Comparison of ENCODE assay signal across 8 cellular contexts in the genomic region with DNA sequence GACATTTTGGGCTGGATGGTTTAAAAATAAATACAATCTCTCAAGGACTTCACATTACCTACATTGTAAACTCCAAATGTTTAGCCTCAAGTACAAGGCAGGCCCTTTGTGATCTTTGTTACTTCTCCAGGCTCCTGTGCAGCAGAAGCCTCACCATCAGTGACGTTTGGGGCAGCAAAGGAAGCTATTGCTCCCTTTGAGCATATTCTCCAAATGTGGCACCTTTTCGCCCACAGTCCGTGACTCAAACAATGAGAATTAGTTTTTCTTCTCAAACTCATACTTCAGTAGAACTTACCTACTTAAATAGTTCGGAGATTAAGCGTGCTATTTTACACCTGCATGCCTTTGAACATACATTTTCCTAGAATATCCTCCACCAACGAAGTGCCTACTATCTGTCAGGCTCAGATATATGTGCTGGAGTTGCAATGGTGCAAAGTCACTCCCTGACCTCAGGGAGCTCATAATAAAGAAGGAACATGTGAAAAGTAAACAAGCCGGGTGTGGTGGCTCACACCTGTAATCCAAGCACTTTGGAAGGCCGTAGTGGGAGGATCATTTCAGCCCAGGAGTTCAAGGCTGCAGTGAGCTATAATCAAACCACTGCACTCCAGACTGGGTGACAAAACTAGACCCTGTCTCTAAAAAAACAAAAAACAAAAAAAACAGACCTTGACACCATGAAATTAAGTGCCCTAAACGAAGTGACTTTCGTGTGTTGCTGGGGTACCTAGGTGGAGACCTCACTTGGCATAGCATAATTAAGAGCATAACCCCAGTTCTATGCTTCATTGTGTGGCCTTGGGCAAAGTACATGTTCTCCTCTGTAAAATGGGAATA. TPM values are rescaled to one million over a fixed set of nuclear protein-coding genes. Genes with fewer than 3 reads are reported as not detected.
DNase-seq lines count a peak whose midpoint lies in the region; ATAC-seq, FAIRE-seq and TF ChIP-seq lines count a peak whose summit lies in the region.

No MANE protein-coding gene starts in this region.

- peak overlapping the region; percentile 88 for H3K4me2 ChIP-seq in A549

- no peak for TF ChIP-seq RAD21 in A549 (conservative IDR thresholded peaks at IDR 0.05 in 1 of 2, IDR thresholded peaks at IDR 0.05 in 1 of 2)

- TF ChIP-seq CTCF in A549 (IDR thresholded peaks at IDR 0.05): no peak
- no peak for TF ChIP-seq CTCF in cardiac fibroblast (IDR thresholded peaks at IDR 0.05; ENCODE audit: low read depth, low read length)

- H3K4me3 ChIP-seq in A549 (peak overlapping the region; percentile 93), cardiac fibroblast (replicated peaks in 1 of 2; ENCODE audit: low read depth in 2 of 2, low read length in 2 of 2) (peak overlapping the region; percentile 84 to 90)

- H3K9me3 ChIP-seq in A549: no peaks in the 10 kb centered on the region

- H3K4me3 Mint-ChIP-seq in IgD-negative memory B cell (peak overlapping the region; percentile 91 to 100 (median 100)), naive B cell (peak overlapping the region; percentile 89 to 100 (median 97))

- no peak for TF ChIP-seq EP300 in A549 (IDR thresholded peaks at IDR 0.05)

- POLR2A ChIA-PET in A549 (lab: Yijun Ruan, JAX): interaction anchor here (1.5 kb wide), 1 partner anchor 10 kb away, joined by 3 read pairs; no protein-coding TSS in a partner anchor

- H3K4me1 Mint-ChIP-seq in IgD-negative memory B cell (peaks cover 32 to 37% (median 35%) of the 10 kb centered on the region in 3 donors), naive B cell (peaks cover 41 to 51% (median 42%) of the 10 kb centered on the region in 3 donors)

- CTCF ChIA-PET in A549 (lab: Yijun Ruan, JAX): interaction anchor here (0.5 to 3.5 kb wide), 3 partner anchors 16 to 1388 kb away, joined by 3 to 20 read pairs (median 5); no protein-coding TSS in a partner anchor

- peaks cover 26% of the 10 kb centered on the region for H3K4me1 ChIP-seq in A549

- H3K27ac Mint-ChIP-seq in IgD-negative memory B cell: peak overlapping the region in 2 of 3 donors; percentile 74 to 95
- H3K27ac Mint-ChIP-seq in naive B cell: peak overlapping the region in 4 of 6 donors; percentile 67 to 99 (median 96)

- FAIRE-seq in A549 (lab: Jason Lieb, UNC): no peak

- H3K27me3 Mint-ChIP-seq in IgD-negative memory B cell: no peaks in the 10 kb centered on the region
- H3K27me3 Mint-ChIP-seq in naive B cell: no peaks in the 10 kb centered on the region

- no peak for DNase-seq in A549 (ENCODE audit: low read depth in 1 of 2, low spot score in 1 of 2)
- no peak for DNase-seq in cardiac fibroblast (ENCODE audit: low read depth in 2 of 2)
- DNase-seq in naive B cell: no peak
- DNase-seq in hypothalamus (lab: John Stamatoyannopoulos, UW): no peak
- DNase-seq in NCI-H146 treated with DMSO at 0.1 percent for 48 hours (lab: John Stamatoyannopoulos, UW; ENCODE audit: unreplicated experiment): no peak
- no peak for DNase-seq in EL
- DNase-seq in NCI-H748 (lab: John Stamatoyannopoulos, UW; ENCODE audit: unreplicated experiment): no peak

- H3K9me3 Mint-ChIP-seq in IgD-negative memory B cell (no peaks in the 10 kb centered on the region), naive B cell (no peaks in the 10 kb centered on the region)

- TF ChIP-seq POLR2A in A549 (IDR thresholded peaks at IDR 0.05; ENCODE audit: low read length): no peak

- 71% methylated on average over 10 of the region's 10 CpGs for whole genome bisulfite sequencing in A549 (ENCODE audit: missing lambda C conversion rate)

- ATAC-seq in A549: no peak
- no peak for ATAC-seq in naive B cell (ENCODE audit: low read depth in 2 of 2)

- peak overlapping the region; percentile 85 to 88 for H3K27ac ChIP-seq in A549

- H3K36me3 Mint-ChIP-seq in IgD-negative memory B cell (peaks cover 7% of the 10 kb centered on the region), naive B cell (peaks cover 18 to 27% of the 10 kb centered on the region in 2 donors)

TF ChIP-seq in A549, 52 proteins besides CTCF, POLR2A, EP300 and RAD21:
- TF ChIP-seq CHD2 (IDR thresholded peaks at IDR 0.05; ENCODE audit: low read length, partially characterized antibody): no peak
- no peak for TF ChIP-seq PHF8 (IDR thresholded peaks at IDR 0.05; ENCODE audit: borderline replicate concordance, low read depth)
- no peak for TF ChIP-seq GATA3 (IDR thresholded peaks at IDR 0.05; ENCODE audit: borderline replicate concordance)
- TF ChIP-seq ZSCAN20 (CRISPR knock-in tag; IDR thresholded peaks at IDR 0.05): no peak
- TF ChIP-seq MAZ (IDR thresholded peaks at IDR 0.05; ENCODE audit: borderline replicate concordance, low read depth, low read length): no peak
- TF ChIP-seq FOXS1 (CRISPR knock-in tag; IDR thresholded peaks at IDR 0.05): no peak
- TF ChIP-seq HOXB5 (CRISPR knock-in tag; IDR thresholded peaks at IDR 0.05): no peak
- TF ChIP-seq MYC (IDR thresholded peaks at IDR 0.05; ENCODE audit: borderline replicate concordance, low read length): no peak
- TF ChIP-seq, protein P1, sequence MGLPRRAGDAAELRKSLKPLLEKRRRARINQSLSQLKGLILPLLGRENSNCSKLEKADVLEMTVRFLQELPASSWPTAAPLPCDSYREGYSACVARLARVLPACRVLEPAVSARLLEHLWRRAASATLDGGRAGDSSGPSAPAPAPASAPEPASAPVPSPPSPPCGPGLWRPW (IDR thresholded peaks at IDR 0.05): no peak
- TF ChIP-seq NR3C1 (IDR thresholded peaks at IDR 0.05): no peak
- TF ChIP-seq JUN (IDR thresholded peaks at IDR 0.05): no peak
- no peak for TF ChIP-seq ESRRA (IDR thresholded peaks at IDR 0.05; ENCODE audit: borderline replicate concordance, low read length)
- no peak for TF ChIP-seq TP53 (CRISPR knock-in tag; IDR thresholded peaks at IDR 0.05)
- no peak for TF ChIP-seq MAFK (IDR thresholded peaks at IDR 0.05; ENCODE audit: partially characterized antibody)
- TF ChIP-seq, protein P2, sequence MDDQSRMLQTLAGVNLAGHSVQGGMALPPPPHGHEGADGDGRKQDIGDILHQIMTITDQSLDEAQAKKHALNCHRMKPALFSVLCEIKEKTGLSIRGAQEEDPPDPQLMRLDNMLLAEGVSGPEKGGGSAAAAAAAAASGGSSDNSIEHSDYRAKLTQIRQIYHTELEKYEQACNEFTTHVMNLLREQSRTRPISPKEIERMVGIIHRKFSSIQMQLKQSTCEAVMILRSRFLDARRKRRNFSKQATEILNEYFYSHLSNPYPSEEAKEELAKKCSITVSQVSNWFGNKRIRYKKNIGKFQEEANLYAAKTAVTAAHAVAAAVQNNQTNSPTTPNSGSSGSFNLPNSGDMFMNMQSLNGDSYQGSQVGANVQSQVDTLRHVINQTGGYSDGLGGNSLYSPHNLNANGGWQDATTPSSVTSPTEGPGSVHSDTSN (IDR thresholded peaks at IDR 0.05): no peak
- TF ChIP-seq EHF (CRISPR knock-in tag; IDR thresholded peaks at IDR 0.05): no peak
- TF ChIP-seq HEYL (CRISPR knock-in tag; IDR thresholded peaks at IDR 0.05): no peak
- no peak for TF ChIP-seq JUNB (IDR thresholded peaks at IDR 0.05)

RNA-seq across cellular contexts. Expression of a gene that starts 1.2 kb away (rescaled TPM):
- polyA plus RNA-seq in A549 (2011; rRNA removed) (47.8 and 53.8 TPM in 2 replicates), A549 (2017; fragmentation: RNase III; extraction: RNeasy Plus Mini Kit Qiagen cat#74134 plus additional on column Dnase treatment) (69.1 to 76.3 TPM (median 70.9 TPM) in 3 replicates), IgD-negative memory B cell (34.2 TPM), naive B cell (ENCODE audit: low read depth in 6 of 6) (10 to 100 TPM; 23.0 to 32.6 (median 25.4) TPM)
- 59.3 and 63.3 TPM in 2 replicates for polyA plus RNA-seq in A549 (2012; cell fraction: cytosol; rRNA removed)
- 70.5 and 71.8 TPM in 2 replicates for polyA plus RNA-seq in A549 (2012; cell fraction: nucleus; rRNA removed)
- polyA minus RNA-seq in A549 (2011; rRNA and poly(A)+ RNA removed): 61.8 and 67.2 TPM in 2 replicates

RNA-seq across cellular contexts. Expression of a gene that starts 4.0 kb away (rescaled TPM):
- polyA plus RNA-seq in A549 (2011; rRNA removed) (14.9 and 17.2 TPM in 2 replicates), A549 (2017; fragmentation: RNase III; extraction: RNeasy Plus Mini Kit Qiagen cat#74134 plus additional on column Dnase treatment) (24.7 to 29.6 TPM (median 28.0 TPM) in 3 replicates), IgD-negative memory B cell (25.4 TPM), naive B cell (ENCODE audit: low read depth in 6 of 6) (10 to 100 TPM; 20.4 to 43.9 (median 25.2) TPM)
- polyA plus RNA-seq in A549 (2012; cell fraction: cytosol; rRNA removed): 22.6 and 34.6 TPM in 2 replicates
- 62.9 and 75.7 TPM in 2 replicates for polyA plus RNA-seq in A549 (2012; cell fraction: nucleus; rRNA removed)
- 16.7 and 27.0 TPM in 2 replicates for polyA minus RNA-seq in A549 (2011; rRNA and poly(A)+ RNA removed)

RNA-seq across cellular contexts. Expression of a gene that starts 18.0 kb away (rescaled TPM):
- not detected in 2 replicates for polyA plus RNA-seq in A549 (2011; rRNA removed)
- not detected in 2 replicates for polyA plus RNA-seq in A549 (2012; cell fraction: cytosol; rRNA removed)
- not detected in 2 replicates for polyA plus RNA-seq in A549 (2012; cell fraction: nucleus; rRNA removed)
- polyA plus RNA-seq in A549 (2017; fragmentation: RNase III; extraction: RNeasy Plus Mini Kit Qiagen cat#74134 plus additional on column Dnase treatment): not detected in 3 replicates
- polyA minus RNA-seq in A549 (2011; rRNA and poly(A)+ RNA removed): not detected in 2 replicates
- not detected for polyA plus RNA-seq in IgD-negative memory B cell
- not detected for polyA plus RNA-seq in naive B cell (ENCODE audit: low read depth in 6 of 6)

RNA-seq across cellular contexts. Expression of a gene that starts 20.2 kb away (rescaled TPM):
- polyA plus RNA-seq in A549 (2011; rRNA removed) (12.5 and 14.5 TPM in 2 replicates), A549 (2017; fragmentation: RNase III; extraction: RNeasy Plus Mini Kit Qiagen cat#74134 plus additional on column Dnase treatment) (10.6 to 11.9 TPM (median 11.6 TPM) in 3 replicates), IgD-negative memory B cell (1.1 TPM), naive B cell (ENCODE audit: low read depth in 6 of 6) (1 to 10 TPM in 1 of 6 donors, under 1 TPM in 3, not detected in 2; 0.35 to 3.1 (median 0.64) TPM)
- polyA plus RNA-seq in A549 (2012; cell fraction: cytosol; rRNA removed): 10.9 and 14.3 TPM in 2 replicates
- polyA plus RNA-seq in A549 (2012; cell fraction: nucleus; rRNA removed): 48.7 and 61.4 TPM in 2 replicates
- 13.0 and 15.2 TPM in 2 replicates for polyA minus RNA-seq in A549 (2011; rRNA and poly(A)+ RNA removed)

RNA-seq across cellular contexts. Expression of a gene that starts 41.2 kb away (rescaled TPM):
- polyA plus RNA-seq in A549 (2011; rRNA removed) (not detected in 2 replicates), A549 (2017; fragmentation: RNase III; extraction: RNeasy Plus Mini Kit Qiagen cat#74134 plus additional on column Dnase treatment) (not detected in 3 replicates), IgD-negative memory B cell (not detected), naive B cell (ENCODE audit: low read depth in 6 of 6) (not detected)
- polyA plus RNA-seq in A549 (2012; cell fraction: cytosol; rRNA removed): not detected in 2 replicates
- not detected in 2 replicates for polyA plus RNA-seq in A549 (2012; cell fraction: nucleus; rRNA removed)
- not detected in 2 replicates for polyA minus RNA-seq in A549 (2011; rRNA and poly(A)+ RNA removed)
